Comparison of ENCODE assay signal across 27 cellular contexts in the genomic region with DNA sequence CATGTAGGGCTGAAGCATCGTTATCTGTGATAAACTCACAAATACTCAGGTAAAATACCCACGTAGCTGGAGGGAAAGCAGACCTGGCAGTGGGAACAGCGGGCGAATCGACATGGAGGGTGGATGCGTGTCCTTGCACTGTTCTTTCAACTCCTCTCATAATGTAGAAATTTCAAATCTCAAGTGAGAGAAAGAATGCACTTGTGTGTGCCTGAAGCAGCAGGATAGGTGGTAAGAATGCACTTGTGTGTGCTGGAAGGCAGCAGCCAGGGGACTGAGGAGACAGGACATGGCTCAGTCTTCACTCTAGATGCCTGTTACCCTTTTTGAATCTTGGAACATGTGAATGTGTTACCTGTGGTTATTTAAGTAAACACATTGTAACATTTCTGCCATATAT.
"Had no signal": no experiment of that assay in that cellular context is flagged by ENCODE, and none has a peak within 500 bp of the region (broad histone marks: within the 10 kb centered on the region; RNA-seq: fewer than 3 reads in every experiment).

No MANE protein-coding gene starts in this region.

- H3K4me3 ChIP-seq: dorsolateral prefrontal cortex, esophagus muscularis mucosa, heart right ventricle, left ventricle myocardium inferior, mucosa of descending colon, psoas muscle, sigmoid colon, stomach, tibial artery, uterus had no signal

- H3K36me3 ChIP-seq: uterus had no signal

- ATAC-seq: foreskin keratinocyte; heart right ventricle; left cardiac atrium; mucosa of descending colon; natural killer cell treated with Interleukin-12 subunit alpha and Interleukin-12 subunit beta and Interleukin-15 and Interleukin-18, amount 100 ng/mL, for 72 hours; psoas muscle; right cardiac atrium; stimulated activated effector memory CD8-positive, alpha-beta T cell treated with anti-CD3 and anti-CD28 coated beads, Interleukin-12 subunit alpha, Interleukin-12 subunit beta, amount 100 ng/mL, for 72 hours had no signal

- H3K27ac Mint-ChIP-seq: mesothelial cell of epicardium; natural killer cell treated with Interleukin-12 subunit alpha and Interleukin-12 subunit beta and Interleukin-15 and Interleukin-18, amount 100 ng/mL, for 72 hours; stimulated activated effector memory CD8-positive, alpha-beta T cell treated with anti-CD3 and anti-CD28 coated beads, Interleukin-12 subunit alpha, Interleukin-12 subunit beta, amount 100 ng/mL, for 72 hours; type B pancreatic cell had no signal

- DNase-seq: dorsolateral prefrontal cortex; effector CD4-positive, alpha-beta T cell; foreskin keratinocyte; glutamatergic neuron; heart right ventricle; hippocampal formation; left cardiac atrium; left ventricle myocardium inferior; mesenchymal stem cell; mucosa of descending colon; naive B cell; nucleus accumbens; psoas muscle; right cardiac atrium; sigmoid colon; stimulated activated CD4-positive, alpha-beta T cell treated with anti-CD3 and anti-CD28 coated beads, Interleukin-2, amount 100 ng/mL, for 24 hours; stimulated activated CD4-positive, alpha-beta T cell treated with anti-CD3 and anti-CD28 coated beads, Interleukin-4, amount 100 ng/mL, for 24 hours; stimulated activated naive CD4-positive, alpha-beta T cell treated with Interleukin-2 at 50 U/mL for 16 hours; stomach; tibial artery; uterus had no signal

- H3K27ac ChIP-seq: dorsolateral prefrontal cortex, epithelial cell of prostate, esophagus muscularis mucosa, foreskin keratinocyte, heart right ventricle, left ventricle myocardium inferior, psoas muscle, sigmoid colon, stomach, tibial artery, uterus had no signal

- H3K4me1 ChIP-seq: esophagus muscularis mucosa, foreskin keratinocyte, heart right ventricle, left ventricle myocardium inferior, psoas muscle, sigmoid colon, stomach, tibial artery, uterus had no signal

- H3K4me1 Mint-ChIP-seq: mesothelial cell of epicardium; stimulated activated effector memory CD8-positive, alpha-beta T cell treated with anti-CD3 and anti-CD28 coated beads, Interleukin-12 subunit alpha, Interleukin-12 subunit beta, amount 100 ng/mL, for 72 hours had no signal

- H3K27me3 Mint-ChIP-seq: naive B cell; natural killer cell treated with Interleukin-12 subunit alpha and Interleukin-12 subunit beta and Interleukin-15 and Interleukin-18, amount 100 ng/mL, for 72 hours; type B pancreatic cell had no signal

- H3K36me3 Mint-ChIP-seq: naive B cell; natural killer cell treated with Interleukin-12 subunit alpha and Interleukin-12 subunit beta and Interleukin-15 and Interleukin-18, amount 100 ng/mL, for 72 hours; stimulated activated effector memory CD8-positive, alpha-beta T cell treated with anti-CD3 and anti-CD28 coated beads, Interleukin-12 subunit alpha, Interleukin-12 subunit beta, amount 100 ng/mL, for 72 hours; type B pancreatic cell had no signal

- H3K4me3 Mint-ChIP-seq: mesothelial cell of epicardium; natural killer cell treated with Interleukin-12 subunit alpha and Interleukin-12 subunit beta and Interleukin-15 and Interleukin-18, amount 100 ng/mL, for 72 hours; stimulated activated effector memory CD8-positive, alpha-beta T cell treated with anti-CD3 and anti-CD28 coated beads, Interleukin-12 subunit alpha, Interleukin-12 subunit beta, amount 100 ng/mL, for 72 hours; type B pancreatic cell had no signal

- H3K9me3 Mint-ChIP-seq: naive B cell; natural killer cell treated with Interleukin-12 subunit alpha and Interleukin-12 subunit beta and Interleukin-15 and Interleukin-18, amount 100 ng/mL, for 72 hours; stimulated activated effector memory CD8-positive, alpha-beta T cell treated with anti-CD3 and anti-CD28 coated beads, Interleukin-12 subunit alpha, Interleukin-12 subunit beta, amount 100 ng/mL, for 72 hours; type B pancreatic cell had no signal

- H3K27me3 ChIP-seq: dorsolateral prefrontal cortex, esophagus muscularis mucosa, foreskin keratinocyte, heart right ventricle, sigmoid colon, stomach, tibial artery, uterus had no signal

- H3K9me3 ChIP-seq: esophagus muscularis mucosa, heart right ventricle, left ventricle myocardium inferior, mucosa of descending colon, psoas muscle, sigmoid colon, stomach, tibial artery, uterus had no signal
